ENCODE assay signal across 8 cellular contexts in the genomic region with DNA sequence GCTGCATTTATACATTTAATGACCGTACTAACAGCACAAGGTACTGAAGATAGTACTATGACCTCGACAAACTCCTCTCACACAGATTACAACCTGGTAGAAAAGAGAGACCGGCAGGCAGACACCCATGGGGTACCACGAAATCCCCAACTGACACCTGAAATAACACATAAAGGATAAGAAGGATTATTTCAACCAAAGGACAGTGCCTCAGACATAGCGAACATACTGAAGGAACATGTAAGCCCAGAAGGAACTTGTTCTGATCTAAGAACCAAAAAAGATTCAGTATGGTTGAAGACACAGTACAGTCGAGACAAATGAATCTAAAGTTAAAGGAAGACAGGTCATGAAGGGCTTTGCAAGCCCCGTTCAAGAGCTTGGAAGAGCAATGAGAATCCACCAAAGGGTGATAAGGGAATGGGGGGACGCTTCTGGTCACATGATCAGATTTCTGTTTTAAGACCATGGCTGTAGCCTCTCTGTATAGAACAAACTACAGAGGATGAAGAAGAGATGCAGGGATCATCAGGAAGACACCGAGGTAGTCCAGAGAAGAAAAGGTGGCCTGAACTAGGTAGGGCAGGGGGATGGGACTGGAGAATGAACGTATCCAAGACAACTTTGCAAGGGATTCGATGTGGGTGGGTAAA. TPM values are rescaled to one million over a fixed set of nuclear protein-coding genes. Genes with fewer than 3 reads are reported as not detected.
DNase-seq lines count a peak whose midpoint lies in the region; TF ChIP-seq lines count a peak whose summit lies in the region.

No MANE protein-coding gene starts in this region.

- no peaks in the 10 kb centered on the region for H3K9me3 ChIP-seq in iPS-18c (ENCODE audit: control insufficient read depth, insufficient read depth, low read length)

- CTCF ChIA-PET in HEK293T (lab: Yijun Ruan, JAX), result interaction anchor here (0.6 kb wide), 1 partner anchor 17 kb away, joined by 4 read pairs; no protein-coding TSS in a partner anchor

- peaks cover 28% of the 10 kb centered on the region for H3K36me3 Mint-ChIP-seq in activated T-helper 2 cell treated with anti-CD3 and anti-CD28 coated beads, Interferon-gamma antibody, Interleukin-2, Interleukin-4, amounts not matched to agents 10 μg/mL and 5 μg/mL and 100 μg/mL, durations not matched to agents 14 hours and 24 hours and 36 hours (ENCODE audit: low read depth)

- peak overlapping the region; percentile 93 for H3K27ac ChIP-seq in substantia nigra (ENCODE audit: low read depth, low read length, poor library complexity, severe bottlenecking)

- no peaks in the 10 kb centered on the region for H3K27me3 Mint-ChIP-seq in activated T-helper 2 cell treated with anti-CD3 and anti-CD28 coated beads, Interferon-gamma antibody, Interleukin-2, Interleukin-4, amounts not matched to agents 10 μg/mL and 5 μg/mL and 100 μg/mL, durations not matched to agents 14 hours and 24 hours and 36 hours (ENCODE audit: low read depth)

- intact Hi-C loops in activated T-helper 2 cell treated with anti-CD3 and anti-CD28 coated beads, Interferon-gamma antibody, Interleukin-2, Interleukin-4, amounts not matched to agents 10 μg/mL and 5 μg/mL and 100 μg/mL, durations not matched to agents 14 hours and 24 hours and 36 hours (cut with micrococcal nuclease), result no loop called here

- no peaks in the 10 kb centered on the region for H3K9me3 Mint-ChIP-seq in activated T-helper 2 cell treated with anti-CD3 and anti-CD28 coated beads, Interferon-gamma antibody, Interleukin-2, Interleukin-4, amounts not matched to agents 10 μg/mL and 5 μg/mL and 100 μg/mL, durations not matched to agents 14 hours and 24 hours and 36 hours

- H3K4me1 Mint-ChIP-seq in activated T-helper 2 cell treated with anti-CD3 and anti-CD28 coated beads, Interferon-gamma antibody, Interleukin-2, Interleukin-4, amounts not matched to agents 10 μg/mL and 5 μg/mL and 100 μg/mL, durations not matched to agents 14 hours and 24 hours and 36 hours (ENCODE audit: low read depth), result peaks cover 48% of the 10 kb centered on the region

- peak overlapping the region; percentile 92 for H3K4me3 ChIP-seq in iPS-18c (ENCODE audit: insufficient read depth, low read depth, low read length)

- H3K27ac Mint-ChIP-seq in activated T-helper 2 cell treated with anti-CD3 and anti-CD28 coated beads, Interferon-gamma antibody, Interleukin-2, Interleukin-4, amounts not matched to agents 10 μg/mL and 5 μg/mL and 100 μg/mL, durations not matched to agents 14 hours and 24 hours and 36 hours, result peak overlapping the region; percentile 76

- H3K4me3 Mint-ChIP-seq in activated T-helper 2 cell treated with anti-CD3 and anti-CD28 coated beads, Interferon-gamma antibody, Interleukin-2, Interleukin-4, amounts not matched to agents 10 μg/mL and 5 μg/mL and 100 μg/mL, durations not matched to agents 14 hours and 24 hours and 36 hours (ENCODE audit: low read depth), result peak overlapping the region; percentile 98

- DNase-seq in SIG-M5 treated with dmso at 0.1 percent for 504 hours (lab: John Stamatoyannopoulos, UW; ENCODE audit: unreplicated experiment), result peak; percentile 17
- no peak for DNase-seq in SIG-M5 (lab: John Stamatoyannopoulos, UW)
- no peak for DNase-seq in activated T-helper 2 cell treated with anti-CD3 and anti-CD28 coated beads, Interferon-gamma antibody, Interleukin-2, Interleukin-4, amounts not matched to agents 10 μg/mL and 5 μg/mL and 100 μg/mL, durations not matched to agents 14 hours and 24 hours and 36 hours (ENCODE audit: low spot score)
- DNase-seq in substantia nigra (lab: John Stamatoyannopoulos, UW), result no peak
- no peak for DNase-seq in HEK293T (ENCODE audit: extremely low spot score)
- DNase-seq in NCI-H146 treated with DMSO at 0.1 percent for 48 hours (lab: John Stamatoyannopoulos, UW; ENCODE audit: unreplicated experiment), result no peak
- no peak for DNase-seq in NCI-H2081 treated with DMSO at 0.1 percent for 48 hours (lab: John Stamatoyannopoulos, UW)

- POLR2A ChIA-PET in HEK293T (lab: Yijun Ruan, JAX), result interaction anchor here (1.0 kb wide), 1 partner anchor 8 kb away, joined by 3 read pairs; no protein-coding TSS in a partner anchor

TF ChIP-seq in HEK293T, 16 proteins besides CTCF, POLR2A, EP300 and RAD21:
- TF ChIP-seq ARNT (IDR thresholded peaks at IDR 0.05), result no peak
TF ChIP-seq in HEK293T: peak in this region for 0.

RNA-seq across cellular contexts. Expression of a gene that starts 0.9 kb away (rescaled TPM):
- 45.2 and 46.0 TPM in 2 replicates for total RNA-seq in activated T-helper 2 cell treated with anti-CD3 and anti-CD28 coated beads, Interferon-gamma antibody, Interleukin-2, Interleukin-4, amounts not matched to agents 10 μg/mL and 5 μg/mL and 100 μg/mL, durations not matched to agents 14 hours and 24 hours and 36 hours

RNA-seq across cellular contexts. Expression of a gene that starts 26.3 kb away (rescaled TPM):
- 75.2 and 75.5 TPM in 2 replicates for total RNA-seq in activated T-helper 2 cell treated with anti-CD3 and anti-CD28 coated beads, Interferon-gamma antibody, Interleukin-2, Interleukin-4, amounts not matched to agents 10 μg/mL and 5 μg/mL and 100 μg/mL, durations not matched to agents 14 hours and 24 hours and 36 hours
